Comparison of ENCODE assay signal across 8 cellular contexts in the genomic region with DNA sequence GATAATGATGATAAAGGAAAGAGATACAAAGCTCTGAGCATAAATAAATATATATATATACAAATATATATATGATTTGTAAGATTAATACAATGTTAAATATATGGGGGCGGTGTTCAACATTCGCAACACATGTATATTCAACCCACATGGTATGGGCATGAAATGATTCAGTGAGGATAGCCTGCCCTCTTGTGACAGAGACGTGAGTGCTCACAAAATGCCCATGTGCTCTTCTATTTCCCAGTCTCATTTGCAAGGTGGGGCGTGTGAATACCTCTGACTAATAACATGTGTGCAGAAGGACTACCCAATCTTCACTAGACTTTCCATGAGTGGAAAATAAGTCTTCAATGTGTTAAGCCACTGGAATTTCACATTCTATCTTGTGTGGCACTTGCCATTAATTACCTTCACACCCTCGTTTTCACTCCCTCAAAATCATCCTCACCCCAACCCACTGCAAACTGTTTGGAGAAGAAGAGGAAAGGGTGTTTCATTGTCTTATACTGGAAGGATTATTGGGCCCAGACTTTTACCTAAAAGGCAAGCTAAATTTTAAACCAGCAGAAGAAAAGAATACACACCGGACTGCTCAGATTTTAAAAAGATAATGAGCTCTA. TPM values are rescaled to one million over a fixed set of nuclear protein-coding genes. Genes with fewer than 3 reads are reported as not detected.
DNase-seq lines count a peak whose midpoint lies in the region; ATAC-seq and TF ChIP-seq lines count a peak whose summit lies in the region.

No MANE protein-coding gene starts in this region.

- no peak overlapping the region for H3K27ac ChIP-seq in esophagus muscularis mucosa (replicated peaks in 1 of 4)
- H3K27ac ChIP-seq in neuronal stem cell (replicated peaks; ENCODE audit: low read length) = no peak overlapping the region

- intact Hi-C loops in esophagus muscularis mucosa (cut with DNase I) = no loop called here

- H3K36me3 ChIP-seq in esophagus muscularis mucosa (no peaks in the 10 kb centered on the region), neuronal stem cell (replicated peaks in 1 of 2; ENCODE audit: control insufficient read depth in 2 of 2, insufficient read depth in 2 of 2, low read length in 2 of 2) (no peaks in the 10 kb centered on the region)

- TF ChIP-seq EP300 in esophagus muscularis mucosa (IDR thresholded peaks at IDR 0.05) = no peak

- no peak overlapping the region for H3K9ac ChIP-seq in neuronal stem cell (ENCODE audit: low read depth, low read length, poor library complexity)

- peak; percentile 61 for DNase-seq in Ammon's horn (ENCODE audit: low spot score)
- DNase-seq in NCI-H1417 (lab: John Stamatoyannopoulos, UW) = peak; percentile 14 to 67 (median 45)
- DNase-seq in T1000 (lab: John Stamatoyannopoulos, UW) = peak; percentile 12
- DNase-seq in esophagus muscularis mucosa (ENCODE audit: extremely low spot score) = no peak
- DNase-seq in neuronal stem cell (ENCODE audit: low spot score) = peak; percentile 57
- DNase-seq in effector CD4-positive, alpha-beta T cell = no peak

- ATAC-seq in GM18499 (IDR thresholded peaks at IDR 0.05; ENCODE audit: insufficient read depth, unreplicated experiment) (peak; percentile 89), HG02763 (IDR thresholded peaks at IDR 0.05; ENCODE audit: unreplicated experiment) (peak; percentile 82)

- H2BK12ac ChIP-seq in neuronal stem cell (ENCODE audit: low read length) = no peak overlapping the region

- H3K27me3 ChIP-seq in esophagus muscularis mucosa = no peaks in the 10 kb centered on the region
- H3K27me3 ChIP-seq in neuronal stem cell (ENCODE audit: control insufficient read depth in 3 of 3, insufficient read depth in 3 of 3, low read depth in 1 of 3, low read length in 3 of 3) = peaks cover 0 to 7% (median 0%) of the 10 kb centered on the region in 3 experiments

- no peak overlapping the region for H2BK5ac ChIP-seq in neuronal stem cell (ENCODE audit: low read length)

- H3K4ac ChIP-seq in neuronal stem cell (ENCODE audit: low read length) = no peak overlapping the region

- no peak overlapping the region for H2AK5ac ChIP-seq in neuronal stem cell (ENCODE audit: low read depth, low read length)

- 39% methylated on average over 6 of the region's 6 CpGs for WGBS in esophagus muscularis mucosa
- no CpG with 5 or more reads among the region's 6 CpGs for WGBS in neuronal stem cell (ENCODE audit: extremely low coverage in 2 of 2, insufficient read length in 2 of 2, insufficient replicate concordance in 1 of 2), 2 donors

- no peak overlapping the region for H3K23ac ChIP-seq in neuronal stem cell (ENCODE audit: low read depth, low read length, poor library complexity)

- H3K4me3 ChIP-seq in esophagus muscularis mucosa (no peak overlapping the region), neuronal stem cell (ENCODE audit: low read length in 2 of 2) (no peak overlapping the region)

- peak in 2 of 3 experiments; percentile 20 to 35 for TF ChIP-seq CTCF in esophagus muscularis mucosa (IDR thresholded peaks at IDR 0.05)

- H3K4me1 ChIP-seq in esophagus muscularis mucosa (no peaks in the 10 kb centered on the region), neuronal stem cell (ENCODE audit: control insufficient read depth in 2 of 2, insufficient read depth in 1 of 2, low read depth in 1 of 2, low read length in 2 of 2) (no peaks in the 10 kb centered on the region)

- no peak for TF ChIP-seq POLR2A in esophagus muscularis mucosa (IDR thresholded peaks at IDR 0.05; ENCODE audit: low read depth)

- no peak overlapping the region for H3K18ac ChIP-seq in neuronal stem cell (ENCODE audit: low read length)

- no peak overlapping the region for H3K14ac ChIP-seq in neuronal stem cell (ENCODE audit: low read length)

- H2BK15ac ChIP-seq in neuronal stem cell (ENCODE audit: low read length) = no peak overlapping the region

- no peak overlapping the region for H2AFZ ChIP-seq in neuronal stem cell (ENCODE audit: low read length)

- H4K8ac ChIP-seq in neuronal stem cell (ENCODE audit: low read depth, low read length) = no peak overlapping the region

- H3K79me1 ChIP-seq in neuronal stem cell (ENCODE audit: low read depth, low read length) = no peaks in the 10 kb centered on the region

- no peaks in the 10 kb centered on the region for H3K9me3 ChIP-seq in esophagus muscularis mucosa
- H3K9me3 ChIP-seq in neuronal stem cell (replicated peaks in 1 of 2; ENCODE audit: control insufficient read depth in 2 of 2, insufficient read depth in 1 of 2, low read depth in 1 of 2, low read length in 2 of 2) = no peaks in the 10 kb centered on the region

- no peak overlapping the region for H3K4me2 ChIP-seq in neuronal stem cell (ENCODE audit: insufficient read depth, low read length, poor library complexity, severe bottlenecking)

- no peak overlapping the region for H4K91ac ChIP-seq in neuronal stem cell (ENCODE audit: low read depth, low read length, poor library complexity)

- no peak overlapping the region for H2BK120ac ChIP-seq in neuronal stem cell (ENCODE audit: low read depth, low read length)

RNA-seq across cellular contexts. Expression of a gene that starts 26.9 kb away (rescaled TPM):
- total RNA-seq in esophagus muscularis mucosa = 1 to 10 TPM in 1 of 4 donors, under 1 TPM in 3; 0.17 to 1.1 (median 0.52) TPM
- 6.2 TPM for polyA plus RNA-seq in neuronal stem cell (2013, experiment 1 of 2)
- 4.9 TPM for polyA plus RNA-seq in neuronal stem cell (2013, experiment 2 of 2)

Comparison
In these comparisons a context has a peak if more than half of its experiments do, and no peak if none do; other contexts are left out.
1. DNase-seq: peak in Ammon's horn (single experiment), NCI-H1417 (3 of 3), T1000 (single experiment) and neuronal stem cell (single experiment); none in esophagus muscularis mucosa (single experiment) and effector CD4-positive, alpha-beta T cell (single experiment).